8 cellular contexts compared by ENCODE assay signal in the genomic region with DNA sequence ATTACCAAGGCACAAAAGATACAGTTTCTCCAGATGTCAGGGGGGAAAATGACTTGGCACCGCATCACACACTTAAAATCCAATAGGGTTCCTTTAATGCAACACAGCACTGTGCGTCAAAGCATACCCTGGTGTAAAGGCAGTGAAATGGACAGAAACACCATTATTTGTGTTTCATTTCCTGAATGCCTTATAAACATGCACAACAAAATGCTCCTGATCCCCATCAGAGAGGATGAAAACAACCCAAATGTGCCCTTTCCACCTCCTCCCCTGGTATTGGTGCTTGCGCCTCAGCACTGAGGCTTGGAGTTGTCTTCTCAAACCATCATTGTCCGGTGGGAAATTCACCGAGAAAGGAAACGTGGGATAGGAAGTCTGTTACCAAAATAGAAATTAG. TPM values are rescaled to one million over a fixed set of nuclear protein-coding genes. Genes with fewer than 3 reads are reported as not detected.
DNase-seq lines count a peak whose midpoint lies in the region; ATAC-seq, FAIRE-seq and TF ChIP-seq lines count a peak whose summit lies in the region.

No MANE protein-coding gene starts in this region.

- TF ChIP-seq EP300 in A549 (IDR thresholded peaks at IDR 0.05) (no peak), H1 (IDR thresholded peaks at IDR 0.05; ENCODE audit: borderline replicate concordance in 1 of 2, low read depth in 2 of 2, low read length in 2 of 2) (no peak)

- no peak overlapping the region for H3K18ac ChIP-seq in H1 (ENCODE audit: extremely low read depth, low read length)

- H3K9ac ChIP-seq in H1 (replicated peaks in 1 of 4; ENCODE audit: extremely low read depth in 1 of 4, low read depth in 3 of 4, low read length in 3 of 4) (peak overlapping the region; percentile 66 to 87 (median 84)), muscle layer of colon (ENCODE audit: low read length) (peak overlapping the region; percentile 97)

- no peak for TF ChIP-seq POLR2A in A549 (IDR thresholded peaks at IDR 0.05; ENCODE audit: low read length)
- no peak for TF ChIP-seq POLR2A in H1 (IDR thresholded peaks at IDR 0.05; ENCODE audit: control extremely low read depth in 1 of 2, low read depth in 2 of 2, low read length in 2 of 2)

- in situ Hi-C loops in SK-MEL-5 (cut with HindIII; ENCODE audit: low pct_unique_long_range_greater_than_20kb, low sequenced_read_pairs) = no loop called here

- H2BK15ac ChIP-seq in H1 (ENCODE audit: low read length) = no peak overlapping the region

- no peak overlapping the region for H2BK20ac ChIP-seq in H1 (ENCODE audit: low read length)

- peaks cover 9 to 51% of the 10 kb centered on the region in 2 experiments for H3K79me2 ChIP-seq in H1 (ENCODE audit: control insufficient read depth in 1 of 2, insufficient read depth in 2 of 2, low read length in 2 of 2)

- no peak for TF ChIP-seq RAD21 in A549 (conservative IDR thresholded peaks at IDR 0.05 in 1 of 2, IDR thresholded peaks at IDR 0.05 in 1 of 2)
- no peak for TF ChIP-seq RAD21 in H1 (IDR thresholded peaks at IDR 0.05 in 1 of 2, conservative IDR thresholded peaks at IDR 0.05 in 1 of 2; ENCODE audit: low read depth in 2 of 2, low read length in 2 of 2)

- H3K4me1 ChIP-seq in A549 (peaks cover 42% of the 10 kb centered on the region), H1 (replicated peaks in 1 of 4; ENCODE audit: control insufficient read depth in 3 of 4, insufficient read depth in 4 of 4, low read length in 3 of 4) (peaks cover 0 to 4% (median 0%) of the 10 kb centered on the region in 4 experiments; a peak in 2 of 7 replicates), muscle layer of colon (ENCODE audit: insufficient read depth, low read length) (peaks cover 28% of the 10 kb centered on the region)

- H3K4me3 ChIP-seq in A549 (peak overlapping the region; percentile 75), GM12864 (ENCODE audit: low read depth, low read length) (peak overlapping the region; percentile 76), H1 (ENCODE audit: extremely low read depth in 1 of 4, insufficient read depth in 2 of 4, low read depth in 3 of 4, low read length in 4 of 4) (peak overlapping the region; percentile 83 to 92 (median 87)), muscle layer of colon (ENCODE audit: low read depth in 1 of 2, low read length in 2 of 2) (peak overlapping the region; percentile 75 to 83)

- no peak overlapping the region for H2AK5ac ChIP-seq in H1 (ENCODE audit: low read depth, low read length)

- FAIRE-seq in A549 (lab: Jason Lieb, UNC) = no peak
- no peak for FAIRE-seq in H1 (lab: Jason Lieb, UNC)

- no peaks in the 10 kb centered on the region for H3K9me3 ChIP-seq in A549
- no peaks in the 10 kb centered on the region for H3K9me3 ChIP-seq in H1 (ENCODE audit: insufficient read depth in 2 of 2, low read depth in 1 of 2, low read length in 1 of 2)
- no peaks in the 10 kb centered on the region for H3K9me3 ChIP-seq in muscle layer of colon (ENCODE audit: low read length)

- no peak overlapping the region for H3K14ac ChIP-seq in H1 (ENCODE audit: insufficient read length)

- H4K5ac ChIP-seq in H1 (ENCODE audit: insufficient read length, low read depth, low read length) = no peak overlapping the region

- H3K23me2 ChIP-seq in H1 (ENCODE audit: low read depth, low read length) = peaks cover 3% of the 10 kb centered on the region; the same call in 1 of the 2 replicates

- TF ChIP-seq CTCF in A549 (IDR thresholded peaks at IDR 0.05) = no peak
- TF ChIP-seq CTCF in GM12864 (IDR thresholded peaks at IDR 0.05; ENCODE audit: low read depth, low read length, missing control alignments) = no peak
- no peak for TF ChIP-seq CTCF in H1 (IDR thresholded peaks at IDR 0.05; ENCODE audit: control extremely low read depth in 1 of 3, insufficient read depth in 1 of 3, low read depth in 1 of 3, low read length in 3 of 3)

- ATAC-seq in A549 (peak; percentile 10 to 31; a peak in 3 of 6 replicates), GM19455 (IDR thresholded peaks at IDR 0.05; ENCODE audit: unreplicated experiment) (no peak), HG02623 (IDR thresholded peaks at IDR 0.05; ENCODE audit: unreplicated experiment) (no peak)

- DNase-seq in A549 (ENCODE audit: low read depth in 1 of 2, low spot score in 1 of 2) (peak; percentile 24 to 54), GM12864 (ENCODE audit: low read depth) (no peak), SK-MEL-5 (ENCODE audit: low read depth, low spot score) (peak; percentile 50), H1 (ENCODE audit: low read depth in 1 of 2, low spot score in 2 of 2) (no peak), KG1 (lab: John Stamatoyannopoulos, UW) (no peak)

- H3K27ac ChIP-seq in A549 = peak overlapping the region; percentile 84 to 90
- no peak overlapping the region for H3K27ac ChIP-seq in H1 (ENCODE audit: low read depth, low read length)
- peak overlapping the region; percentile 97 for H3K27ac ChIP-seq in muscle layer of colon (ENCODE audit: low read depth, low read length)

- H4K8ac ChIP-seq in H1 (ENCODE audit: extremely low read depth, insufficient read depth, low read length) = no peak overlapping the region

- H3K4me2 ChIP-seq in A549 (peak overlapping the region; percentile 96), H1 (ENCODE audit: insufficient read depth in 1 of 2, low read depth in 2 of 2, low read length in 2 of 2) (peak overlapping the region; percentile 83 to 92)

- H2BK120ac ChIP-seq in H1 (replicated peaks; ENCODE audit: low read depth, low read length) = no peak overlapping the region

- H3K36me3 ChIP-seq in H1 (ENCODE audit: control insufficient read depth in 2 of 4, insufficient read depth in 4 of 4, low read length in 3 of 4) = no peaks in the 10 kb centered on the region
- H3K36me3 ChIP-seq in muscle layer of colon (ENCODE audit: insufficient read depth, low read length) = no peaks in the 10 kb centered on the region

- CTCF ChIA-PET in A549 (lab: Yijun Ruan, JAX) (interaction anchor here (1.6 to 3.6 kb wide), 2 partner anchors 11 to 41 kb away, joined by 5 to 17 read pairs; no protein-coding TSS in a partner anchor), H1 (lab: Charles Lee; ENCODE audit: partially characterized antibody) (no interaction called here)

- H3K27me3 ChIP-seq in H1 (replicated peaks in 1 of 4; ENCODE audit: control insufficient read depth in 3 of 4, extremely low read depth in 1 of 4, insufficient read depth in 3 of 4, low read length in 3 of 4) (no peaks in the 10 kb centered on the region), muscle layer of colon (ENCODE audit: control insufficient read depth in 1 of 2, insufficient read depth in 2 of 2, low read length in 2 of 2) (no peaks in the 10 kb centered on the region)

- WGBS in A549 (ENCODE audit: missing lambda C conversion rate) = 7% methylated on average over 6 of the region's 6 CpGs
- 19% methylated on average over 6 of the region's 6 CpGs; no CpG with 5 or more reads in 1 of the 2 experiments for WGBS in H1 (ENCODE audit: extremely low coverage in 1 of 2, insufficient coverage in 1 of 2, insufficient read length in 1 of 2, insufficient replicate concordance in 2 of 2, low coverage in 1 of 2, low lambda C conversion rate in 2 of 2, missing lambda C conversion rate in 1 of 2), 2 experiments

- POLR2A ChIA-PET in A549 (lab: Yijun Ruan, JAX) (interaction anchor here (0.6 kb wide), 1 partner anchor 39 kb away, joined by 3 read pairs; no protein-coding TSS in a partner anchor), H1 (lab: Charles Lee; ENCODE audit: partially characterized antibody) (no interaction called here)

- H2AFZ ChIP-seq in H1 (ENCODE audit: low read length) = peak overlapping the region; percentile 28; the same call in 1 of the 2 replicates

- H3K79me1 ChIP-seq in H1 (ENCODE audit: low read depth, low read length) = no peaks in the 10 kb centered on the region; the same call in 1 of the 2 replicates

- no peak overlapping the region for H3K56ac ChIP-seq in H1 (replicated peaks; ENCODE audit: insufficient read length, low read depth, low read length)

- H3K23ac ChIP-seq in H1 (ENCODE audit: insufficient read length) = no peak overlapping the region

- H3K4ac ChIP-seq in H1 (replicated peaks; ENCODE audit: insufficient read length, low read depth, low read length) = no peak overlapping the region

- H4K20me1 ChIP-seq in H1 (replicated peaks in 1 of 2; ENCODE audit: control insufficient read depth in 1 of 2, insufficient read depth in 2 of 2, low read length in 2 of 2) = peaks cover 4 to 6% of the 10 kb centered on the region in 2 experiments

- no peak overlapping the region for H2BK5ac ChIP-seq in H1 (ENCODE audit: low read depth, low read length)

- no peak overlapping the region for H4K91ac ChIP-seq in H1 (replicated peaks; ENCODE audit: insufficient read length, low read length)

- H2BK12ac ChIP-seq in H1 (ENCODE audit: low read depth, low read length) = no peak overlapping the region

RNA-seq across cellular contexts. Expression of gene CDC27, which starts 0.8 kb away (rescaled TPM):
- 132 and 150 TPM in 2 replicates for polyA plus RNA-seq in A549 (2011; rRNA removed)
- 47.8 and 51.3 TPM in 2 replicates for polyA plus RNA-seq in A549 (2012; cell fraction: cytosol; rRNA removed)
- polyA plus RNA-seq in A549 (2012; cell fraction: nucleus; rRNA removed) = 36.0 and 40.9 TPM in 2 replicates
- polyA plus RNA-seq in A549 (2017; fragmentation: RNase III; extraction: RNeasy Plus Mini Kit Qiagen cat#74134 plus additional on column Dnase treatment) = 81.6 to 88.0 TPM (median 87.9 TPM) in 3 replicates
- 159 and 161 TPM in 2 replicates for polyA minus RNA-seq in A549 (2011; rRNA and poly(A)+ RNA removed)
- 106 and 130 TPM in 2 replicates for total RNA-seq in SK-MEL-5 (2014; rRNA removed; shearing (Covaris generic))
- 36.4 and 47.1 TPM in 2 replicates for polyA plus RNA-seq in SK-MEL-5 (2015; cell fraction: cytosol; rRNA removed)
- 45.9 and 64.5 TPM in 2 replicates for polyA plus RNA-seq in SK-MEL-5 (2015; cell fraction: nucleus; rRNA removed)
- 87.5 and 93.7 TPM in 2 replicates for total RNA-seq in H1 (2021; fragmentation: NEBNext Ultra II Directional; extraction: Animal tissue kit (Norgen Biotek cat#: 25700))
- 26.0 and 41.9 TPM in 2 replicates for polyA plus RNA-seq in H1 (2011; rRNA removed)
- 26.0 TPM for polyA plus RNA-seq in H1 (2011; cell fraction: cytosol; rRNA removed)
- 24.5 TPM for polyA plus RNA-seq in H1 (2011; cell fraction: nucleus; rRNA removed)
- 35.1 to 55.5 TPM (median 51.0 TPM) in 4 replicates for polyA plus RNA-seq in H1 (2012, experiment 1 of 2)
- 2.2 TPM for polyA plus RNA-seq in H1 (2012, experiment 2 of 2)
- polyA plus RNA-seq in H1 (2013, experiment 1 of 2) = 33.0 TPM
- polyA plus RNA-seq in H1 (2013, experiment 2 of 2) = 35.1 TPM
- polyA minus RNA-seq in H1 (2011; rRNA and poly(A)+ RNA removed) = 111 and 136 TPM in 2 replicates
- 56.9 TPM for polyA minus RNA-seq in H1 (2011; cell fraction: cytosol; rRNA and poly(A)+ RNA removed)
- polyA minus RNA-seq in H1 (2011; cell fraction: nucleus; rRNA and poly(A)+ RNA removed) = 54.4 TPM

RNA-seq across cellular contexts. Expression of gene MYL4, which starts 20.9 kb away (rescaled TPM):
- polyA plus RNA-seq in A549 (2011; rRNA removed) (not detected in 2 replicates), A549 (2017; fragmentation: RNase III; extraction: RNeasy Plus Mini Kit Qiagen cat#74134 plus additional on column Dnase treatment) (not detected in 3 replicates), H1 (2011; rRNA removed) (0.12 and 0.13 TPM in 2 replicates)
- polyA plus RNA-seq in A549 (2012; cell fraction: cytosol; rRNA removed) = 0.05 TPM in 1 of 2 replicates, not detected in the other
- polyA plus RNA-seq in A549 (2012; cell fraction: nucleus; rRNA removed) = 0.20 TPM in 1 of 2 replicates, not detected in the other
- polyA minus RNA-seq in A549 (2011; rRNA and poly(A)+ RNA removed) = 0.62 TPM in 1 of 2 replicates, not detected in the other
- not detected in 2 replicates for total RNA-seq in SK-MEL-5 (2014; rRNA removed; shearing (Covaris generic))
- not detected in 2 replicates for polyA plus RNA-seq in SK-MEL-5 (2015; cell fraction: cytosol; rRNA removed)
- not detected in 2 replicates for polyA plus RNA-seq in SK-MEL-5 (2015; cell fraction: nucleus; rRNA removed)
- not detected in 2 replicates for total RNA-seq in H1 (2021; fragmentation: NEBNext Ultra II Directional; extraction: Animal tissue kit (Norgen Biotek cat#: 25700))
- 0.14 TPM for polyA plus RNA-seq in H1 (2011; cell fraction: cytosol; rRNA removed)
- 0.20 TPM for polyA plus RNA-seq in H1 (2011; cell fraction: nucleus; rRNA removed)
- 0.44 to 0.55 TPM in 2 of 4 replicates, not detected in the others for polyA plus RNA-seq in H1 (2012, experiment 1 of 2)
- 0.71 TPM for polyA plus RNA-seq in H1 (2012, experiment 2 of 2)
- not detected for polyA plus RNA-seq in H1 (2013, experiment 1 of 2)
- 0.06 TPM for polyA plus RNA-seq in H1 (2013, experiment 2 of 2)
- not detected in 2 replicates for polyA minus RNA-seq in H1 (2011; rRNA and poly(A)+ RNA removed)
- not detected for polyA minus RNA-seq in H1 (2011; cell fraction: cytosol; rRNA and poly(A)+ RNA removed)
- polyA minus RNA-seq in H1 (2011; cell fraction: nucleus; rRNA and poly(A)+ RNA removed) = not detected

Comparison
In these comparisons a context has a peak if more than half of its experiments do, and no peak if none do; other contexts are left out.
1. ATAC-seq: peak in A549 (2 of 2); none in GM19455 (single experiment) and HG02623 (single experiment).
2. DNase-seq: peak in A549 (2 of 2) and SK-MEL-5 (single experiment); none in GM12864 (single experiment), H1 (0 of 2) and KG1 (single experiment).
3. Peak in every context shown above with its lines, with median percentiles within 50 percentile points of each other: H3K4me3 ChIP-seq.